1 cellular context compared by ENCODE assay signal in the genomic region with DNA sequence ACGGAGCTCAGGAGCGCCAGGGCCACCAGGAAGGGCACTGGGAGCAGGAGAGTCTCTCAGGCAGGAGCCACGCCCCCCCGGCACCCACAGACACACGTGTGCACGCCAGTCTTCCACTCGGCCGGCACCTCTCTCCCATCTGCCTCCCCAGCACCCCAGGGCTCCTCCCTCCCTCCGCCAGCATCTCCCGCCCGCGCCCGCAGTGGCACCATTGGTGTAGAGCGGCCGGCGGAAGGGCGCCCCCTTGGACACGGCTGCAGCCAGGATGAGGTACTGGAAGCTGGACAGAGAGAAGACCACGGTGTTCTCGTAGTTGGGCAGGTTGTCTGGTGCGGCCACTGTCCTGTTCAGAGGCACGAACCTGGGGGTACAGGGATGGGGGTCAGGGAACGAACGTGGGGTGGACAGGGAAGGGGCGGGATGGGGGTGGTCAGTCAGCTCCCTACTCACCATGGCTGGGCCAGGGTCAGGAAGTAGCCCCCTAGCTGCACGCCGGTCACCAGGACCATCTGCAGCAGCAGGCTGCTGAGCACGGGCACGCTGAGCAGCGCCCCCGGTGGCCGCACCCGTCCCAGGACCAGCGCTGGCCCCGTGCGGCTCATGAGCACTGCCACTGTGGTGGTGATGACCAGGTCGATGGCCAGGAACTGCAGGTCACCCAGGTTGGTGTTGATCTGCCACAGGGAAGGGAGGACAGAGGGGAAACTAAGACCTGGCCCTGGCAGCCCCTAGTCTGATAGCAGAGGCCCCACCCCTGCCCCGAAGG.
A peak's percentile ranks its signal among the peaks of the same experiment; 100 is the strongest.
TF ChIP-seq lines count a peak whose summit lies in the region.

No MANE protein-coding gene starts in this region.

TF ChIP-seq in H1, 55 proteins besides CTCF, POLR2A, EP300 and RAD21:
- TF ChIP-seq HDAC6 (IDR thresholded peaks at IDR 0.05; ENCODE audit: low read depth, low read length) = no peak
- no peak for TF ChIP-seq ZNF274 (IDR thresholded peaks at IDR 0.05; ENCODE audit: borderline replicate concordance, extremely low read depth, low read length)
- TF ChIP-seq SIX5 (IDR thresholded peaks at IDR 0.05; ENCODE audit: low read depth, low read length) = no peak
- TF ChIP-seq, protein P1, sequence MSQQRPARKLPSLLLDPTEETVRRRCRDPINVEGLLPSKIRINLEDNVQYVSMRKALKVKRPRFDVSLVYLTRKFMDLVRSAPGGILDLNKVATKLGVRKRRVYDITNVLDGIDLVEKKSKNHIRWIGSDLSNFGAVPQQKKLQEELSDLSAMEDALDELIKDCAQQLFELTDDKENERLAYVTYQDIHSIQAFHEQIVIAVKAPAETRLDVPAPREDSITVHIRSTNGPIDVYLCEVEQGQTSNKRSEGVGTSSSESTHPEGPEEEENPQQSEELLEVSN (IDR thresholded peaks at IDR 0.05) = no peak
- TF ChIP-seq FOSL1 (IDR thresholded peaks at IDR 0.05; ENCODE audit: insufficient read depth, low read depth, low read length) = no peak
- no peak for TF ChIP-seq YY1 (IDR thresholded peaks at IDR 0.05; ENCODE audit: low read depth, low read length)
- TF ChIP-seq CHD2 (IDR thresholded peaks at IDR 0.05; ENCODE audit: low read length) = no peak
- TF ChIP-seq, protein P2, sequence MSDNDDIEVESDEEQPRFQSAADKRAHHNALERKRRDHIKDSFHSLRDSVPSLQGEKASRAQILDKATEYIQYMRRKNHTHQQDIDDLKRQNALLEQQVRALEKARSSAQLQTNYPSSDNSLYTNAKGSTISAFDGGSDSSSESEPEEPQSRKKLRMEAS (IDR thresholded peaks at IDR 0.05) = peak; percentile 50; the same call in 1 of the 2 replicates
- TF ChIP-seq TAF1 (IDR thresholded peaks at IDR 0.05; ENCODE audit: low read depth, low read length) = no peak
- peak; percentile 80; the same call in 1 of the 2 replicates for TF ChIP-seq GABPA (IDR thresholded peaks at IDR 0.05; ENCODE audit: borderline replicate concordance, insufficient read depth, low read length)
- no peak for TF ChIP-seq KDM1A (IDR thresholded peaks at IDR 0.05; ENCODE audit: borderline replicate concordance, low read length)
- TF ChIP-seq BRCA1 (IDR thresholded peaks at IDR 0.05; ENCODE audit: low read depth, low read length) = no peak
- TF ChIP-seq JUND (IDR thresholded peaks at IDR 0.05; ENCODE audit: low read length) = no peak
- no peak for TF ChIP-seq BCL11A (IDR thresholded peaks at IDR 0.05; ENCODE audit: low read depth in 2 of 2, low read length in 2 of 2)
- TF ChIP-seq MAFK (IDR thresholded peaks at IDR 0.05; ENCODE audit: low read depth, low read length) = no peak
- no peak for TF ChIP-seq TEAD4 (IDR thresholded peaks at IDR 0.05; ENCODE audit: low read depth, low read length)
- no peak for TF ChIP-seq EGR1 (IDR thresholded peaks at IDR 0.05; ENCODE audit: borderline replicate concordance, low read depth, low read length)
- no peak for TF ChIP-seq CHD1 (IDR thresholded peaks at IDR 0.05; ENCODE audit: low read depth, low read length)
- no peak for TF ChIP-seq SAP30 (IDR thresholded peaks at IDR 0.05; ENCODE audit: insufficient read depth, insufficient replicate concordance, low read length)
- TF ChIP-seq HDAC2 (IDR thresholded peaks at IDR 0.05; ENCODE audit: borderline replicate concordance in 1 of 2, low read depth in 2 of 2, low read length in 2 of 2) = no peak
- TF ChIP-seq SP2 (IDR thresholded peaks at IDR 0.05; ENCODE audit: low read length) = no peak
- TF ChIP-seq EZH2 (IDR thresholded peaks at IDR 0.05; ENCODE audit: low read depth, low read length, severe bottlenecking) = no peak
- no peak for TF ChIP-seq CBX5 (IDR thresholded peaks at IDR 0.05; ENCODE audit: low read depth, low read length)
- no peak for TF ChIP-seq PHF8 (conservative IDR thresholded peaks at IDR 0.05; ENCODE audit: low read depth, low read length)
- 0 out of 2 replicates have a peak, but pooled peaks have one; percentile 19 for TF ChIP-seq TBP (IDR thresholded peaks at IDR 0.05; ENCODE audit: low read depth, low read length)
- TF ChIP-seq CREB1 (IDR thresholded peaks at IDR 0.05) = peak; percentile 28; the same call in 1 of the 2 replicates
- TF ChIP-seq POLR2AphosphoS5 (IDR thresholded peaks at IDR 0.05; ENCODE audit: low read depth, low read length) = no peak
- TF ChIP-seq BACH1 (IDR thresholded peaks at IDR 0.05; ENCODE audit: low read length) = no peak
